Comparison of ENCODE assay signal across 23 cellular contexts in genomic region chr16:11625769-11626168, GRCh38. TPM values are rescaled to one million over a fixed set of nuclear protein-coding genes. Genes with fewer than 3 reads are reported as not detected.
DNase-seq lines count a peak whose midpoint lies in the region; ATAC-seq and TF ChIP-seq lines count a peak whose summit lies in the region.
"Had no signal": no experiment of that assay in that cellular context is flagged by ENCODE, and none has a peak within 500 bp of the region (broad histone marks: within the 10 kb centered on the region; RNA-seq: fewer than 3 reads in every experiment).

No MANE protein-coding gene starts in this region.

- H3K4me1 Mint-ChIP-seq in CD8-positive, alpha-beta T cell (ENCODE audit: low read depth): peaks cover 65% of the 10 kb centered on the region
- H3K4me1 Mint-ChIP-seq in activated T-helper 1 cell treated with anti-CD3 and anti-CD28 coated beads, Interleukin-12 subunit alpha, Interleukin-12 subunit beta, Interleukin-2, Interleukin-4 antibody, amounts not matched to agents 30 ng/mL and 10 ng/mL and 1 ng/mL, durations not matched to agents 14 hours and 24 hours and 36 hours (ENCODE audit: low read depth): peaks cover 36% of the 10 kb centered on the region

- no peaks in the 10 kb centered on the region for H3K9me3 Mint-ChIP-seq in CD8-positive, alpha-beta T cell
- H3K9me3 Mint-ChIP-seq in activated T-helper 1 cell treated with anti-CD3 and anti-CD28 coated beads, Interleukin-12 subunit alpha, Interleukin-12 subunit beta, Interleukin-2, Interleukin-4 antibody, amounts not matched to agents 30 ng/mL and 10 ng/mL and 1 ng/mL, durations not matched to agents 14 hours and 24 hours and 36 hours: no peaks in the 10 kb centered on the region
- H3K9me3 Mint-ChIP-seq: activated CD4-positive, alpha-beta T cell treated with anti-CD3 and anti-CD28 coated beads, Interleukin-2, amount 10 ng/mL, durations not matched to agents 24 days and 14 days; activated naive CD4-positive, alpha-beta T cell treated with anti-CD3 and anti-CD28 coated beads, Interleukin-2, amount 50 U/mL, for 24 hours; GM23338 had no signal

- H3K27me3 ChIP-seq in BLaER1 treated with 17β-estradiol and CSF1 and Interleukin-3, amounts not matched to agents 10 nM and 100 nM: no peaks in the 10 kb centered on the region
- no peaks in the 10 kb centered on the region for H3K27me3 ChIP-seq in CD8-positive, alpha-beta T cell (ENCODE audit: insufficient read depth, low read length)
- H3K27me3 ChIP-seq in neutrophil: no peaks in the 10 kb centered on the region
- no peaks in the 10 kb centered on the region for H3K27me3 ChIP-seq in body of pancreas
- H3K27me3 ChIP-seq in A673 (replicated peaks; ENCODE audit: insufficient read depth, low read depth, low read length, poor library complexity): no peaks in the 10 kb centered on the region
- H3K27me3 ChIP-seq: heart left ventricle, testis had no signal

- ATAC-seq in CD8-positive, alpha-beta T cell: no peak
- no peak for ATAC-seq in body of pancreas
- ATAC-seq in GM18511 (IDR thresholded peaks at IDR 0.05; ENCODE audit: unreplicated experiment): no peak
- ATAC-seq: activated CD8-positive, alpha-beta memory T cell treated with anti-CD3 and anti-CD28 coated beads, Interleukin-2, amount 10 ng/mL, durations not matched to agents 7 days and 5 days; GM23338; left cardiac atrium had no signal

- intact Hi-C loops in CD8-positive, alpha-beta T cell (cut with DNase I, micrococcal nuclease): no loop called here
- intact Hi-C loops in activated T-helper 1 cell treated with anti-CD3 and anti-CD28 coated beads, Interleukin-12 subunit alpha, Interleukin-12 subunit beta, Interleukin-2, Interleukin-4 antibody, amounts not matched to agents 30 ng/mL and 10 ng/mL and 1 ng/mL, durations not matched to agents 14 hours and 24 hours and 36 hours (cut with micrococcal nuclease): no loop called here
- intact Hi-C loops in body of pancreas (cut with DNase I): no loop called here
- intact Hi-C loops in A673 (cut with micrococcal nuclease; ENCODE audit: unreplicated experiment): no loop called here

- no peak for DNase-seq in CD8-positive, alpha-beta T cell
- no peak for DNase-seq in activated T-helper 1 cell treated with anti-CD3 and anti-CD28 coated beads, Interleukin-12 subunit alpha, Interleukin-12 subunit beta, Interleukin-2, Interleukin-4 antibody, amounts not matched to agents 30 ng/mL and 10 ng/mL and 1 ng/mL, durations not matched to agents 14 hours and 24 hours and 36 hours (ENCODE audit: low spot score)
- no peak for DNase-seq in body of pancreas
- DNase-seq in A673 (ENCODE audit: low spot score): no peak
- DNase-seq: activated CD4-positive, alpha-beta T cell treated with anti-CD3 and anti-CD28 coated beads, Interleukin-2, amount 10 ng/mL, durations not matched to agents 24 days and 14 days; activated CD8-positive, alpha-beta memory T cell treated with anti-CD3 and anti-CD28 coated beads, Interleukin-2, amount 10 ng/mL, durations not matched to agents 7 days and 5 days; DMS79; effector CD8-positive, alpha-beta T cell; erythroblast; foreskin fibroblast; heart left ventricle; left cardiac atrium; mesendoderm; NCI-H524 treated with DMSO at 0.1 percent for 48 hours; retina; stimulated activated CD4-positive, alpha-beta T cell treated with anti-CD3 and anti-CD28 coated beads, Interleukin-4, amount 100 ng/mL, for 24 hours; stimulated activated naive CD4-positive, alpha-beta T cell treated with Interleukin-2 at 50 U/mL for 16 hours; testis had no signal

- POLR2A ChIA-PET in CD8-positive, alpha-beta T cell (lab: Charles Lee): interaction anchor here (1.1 kb wide), 1 partner anchor 10 kb away, joined by 4 read pairs; no protein-coding TSS in a partner anchor
- POLR2A ChIA-PET in A673 (lab: Charles Lee; ENCODE audit: low non-redundant PET): no interaction called here

- H4K20me1 ChIP-seq in BLaER1 treated with 17β-estradiol and CSF1 and Interleukin-3, amounts not matched to agents 10 nM and 100 nM: no peaks in the 10 kb centered on the region; a peak in 1 of 22 replicates

- TF ChIP-seq POLR2A in body of pancreas (IDR thresholded peaks at IDR 0.05): no peak

- H3K4me3 ChIP-seq in BLaER1 treated with 17β-estradiol and CSF1 and Interleukin-3, amounts not matched to agents 10 nM and 100 nM: no peak overlapping the region
- no peak overlapping the region for H3K4me3 ChIP-seq in CD8-positive, alpha-beta T cell (ENCODE audit: low read depth, low read length)
- H3K4me3 ChIP-seq in neutrophil (ENCODE audit: low read depth in 1 of 2, low read length in 1 of 2) (peak overlapping the region; percentile 43 to 49), body of pancreas (no peak overlapping the region), A673 (ENCODE audit: low read depth, low read length, poor library complexity, severe bottlenecking) (no peak overlapping the region)
- H3K4me3 ChIP-seq: GM23338, heart left ventricle, testis had no signal

- peak overlapping the region; percentile 69 to 93 (median 87); a peak in 20 of 22 replicates for H3K27ac ChIP-seq in BLaER1 treated with 17β-estradiol and CSF1 and Interleukin-3, amounts not matched to agents 10 nM and 100 nM
- no peak overlapping the region for H3K27ac ChIP-seq in CD8-positive, alpha-beta T cell (ENCODE audit: low read depth, low read length)
- H3K27ac ChIP-seq in neutrophil (peak overlapping the region; percentile 100), body of pancreas (no peak overlapping the region), A673 (ENCODE audit: low read depth, low read length, poor library complexity, severe bottlenecking) (no peak overlapping the region)
- H3K27ac ChIP-seq: testis had no signal

- H3K4me1 ChIP-seq in BLaER1 treated with 17β-estradiol and CSF1 and Interleukin-3, amounts not matched to agents 10 nM and 100 nM: peaks cover 97 to 100% (median 100%) of the 10 kb centered on the region in 10 experiments
- H3K4me1 ChIP-seq in CD8-positive, alpha-beta T cell (ENCODE audit: insufficient read depth, low read length): peaks cover 66% of the 10 kb centered on the region
- H3K4me1 ChIP-seq in neutrophil (ENCODE audit: control insufficient read depth in 1 of 2, insufficient read depth in 1 of 2, low read depth in 1 of 2, low read length in 1 of 2): peaks cover 95% of the 10 kb centered on the region in 2 experiments
- peaks cover 15% of the 10 kb centered on the region for H3K4me1 ChIP-seq in body of pancreas
- no peaks in the 10 kb centered on the region for H3K4me1 ChIP-seq in A673 (ENCODE audit: insufficient read depth, low read length, poor library complexity, severe bottlenecking)

- peak overlapping the region; percentile 75 to 99 (median 96) for H3K4me2 ChIP-seq in BLaER1 treated with 17β-estradiol and CSF1 and Interleukin-3, amounts not matched to agents 10 nM and 100 nM
- H3K4me2 ChIP-seq: GM23338 had no signal

- BruUV-seq in A673 (replicated peaks; lab: Mats Ljungman, UMichigan): no TSS peak

- H3K9me3 ChIP-seq in BLaER1 treated with 17β-estradiol and CSF1 and Interleukin-3, amounts not matched to agents 10 nM and 100 nM (replicated peaks in 1 of 11): no peaks in the 10 kb centered on the region; a peak in 1 of 22 replicates
- no peaks in the 10 kb centered on the region for H3K9me3 ChIP-seq in CD8-positive, alpha-beta T cell (ENCODE audit: low read length)
- H3K9me3 ChIP-seq in neutrophil (no peaks in the 10 kb centered on the region), body of pancreas (no peaks in the 10 kb centered on the region), A673 (ENCODE audit: low read depth, low read length, poor library complexity, severe bottlenecking) (no peaks in the 10 kb centered on the region)
- H3K9me3 ChIP-seq: heart left ventricle, testis had no signal

- CTCF ChIA-PET in CD8-positive, alpha-beta T cell (lab: Charles Lee): interaction anchor here (5.5 kb wide), 1 partner anchor 16 kb away, joined by 34 read pairs; no protein-coding TSS in a partner anchor
- CTCF ChIA-PET in A673 (lab: Charles Lee): no interaction called here

- no peaks in the 10 kb centered on the region for H3K27me3 Mint-ChIP-seq in CD8-positive, alpha-beta T cell (ENCODE audit: low read depth)
- H3K27me3 Mint-ChIP-seq in activated T-helper 1 cell treated with anti-CD3 and anti-CD28 coated beads, Interleukin-12 subunit alpha, Interleukin-12 subunit beta, Interleukin-2, Interleukin-4 antibody, amounts not matched to agents 30 ng/mL and 10 ng/mL and 1 ng/mL, durations not matched to agents 14 hours and 24 hours and 36 hours (ENCODE audit: insufficient read depth): no peaks in the 10 kb centered on the region
- H3K27me3 Mint-ChIP-seq: activated CD4-positive, alpha-beta T cell treated with anti-CD3 and anti-CD28 coated beads, Interleukin-2, amount 10 ng/mL, durations not matched to agents 24 days and 14 days; activated CD8-positive, alpha-beta memory T cell treated with anti-CD3 and anti-CD28 coated beads, Interleukin-2, amount 10 ng/mL, durations not matched to agents 7 days and 5 days; activated naive CD4-positive, alpha-beta T cell treated with anti-CD3 and anti-CD28 coated beads, Interleukin-2, amount 50 U/mL, for 24 hours had no signal

- no peaks in the 10 kb centered on the region for H3K36me3 ChIP-seq in BLaER1 treated with 17β-estradiol and CSF1 and Interleukin-3, amounts not matched to agents 10 nM and 100 nM
- H3K36me3 ChIP-seq in CD8-positive, alpha-beta T cell (ENCODE audit: insufficient read depth, low read length): no peaks in the 10 kb centered on the region
- no peaks in the 10 kb centered on the region for H3K36me3 ChIP-seq in neutrophil
- H3K36me3 ChIP-seq in body of pancreas (replicated peaks in 1 of 2; ENCODE audit: insufficient read depth in 1 of 2, low read depth in 2 of 2): no peaks in the 10 kb centered on the region
- no peaks in the 10 kb centered on the region for H3K36me3 ChIP-seq in A673 (ENCODE audit: insufficient read depth, low read length, poor library complexity, severe bottlenecking)
- H3K36me3 ChIP-seq: heart left ventricle had no signal

- H3K27ac Mint-ChIP-seq in CD8-positive, alpha-beta T cell: peak overlapping the region; percentile 22
- peak overlapping the region; percentile 40 for H3K27ac Mint-ChIP-seq in activated T-helper 1 cell treated with anti-CD3 and anti-CD28 coated beads, Interleukin-12 subunit alpha, Interleukin-12 subunit beta, Interleukin-2, Interleukin-4 antibody, amounts not matched to agents 30 ng/mL and 10 ng/mL and 1 ng/mL, durations not matched to agents 14 hours and 24 hours and 36 hours
- H3K27ac Mint-ChIP-seq: activated CD4-positive, alpha-beta T cell treated with anti-CD3 and anti-CD28 coated beads, Interleukin-2, amount 10 ng/mL, durations not matched to agents 24 days and 14 days; activated CD8-positive, alpha-beta memory T cell treated with anti-CD3 and anti-CD28 coated beads, Interleukin-2, amount 10 ng/mL, durations not matched to agents 7 days and 5 days; activated naive CD4-positive, alpha-beta T cell treated with anti-CD3 and anti-CD28 coated beads, Interleukin-2, amount 50 U/mL, for 24 hours; GM23338 had no signal

- no peak for TF ChIP-seq CTCF in CD8-positive, alpha-beta T cell (IDR thresholded peaks at IDR 0.05)
- TF ChIP-seq CTCF in neutrophil (IDR thresholded peaks at IDR 0.05): no peak
- no peak for TF ChIP-seq CTCF in body of pancreas (IDR thresholded peaks at IDR 0.05)
- no peak for TF ChIP-seq CTCF in A673 (conservative IDR thresholded peaks at IDR 0.05; ENCODE audit: low read depth, low read length)

- peak overlapping the region in 8 of 11 experiments; percentile 1 to 66 (median 34); a peak in 7 of 22 replicates for H3K9ac ChIP-seq in BLaER1 treated with 17β-estradiol and CSF1 and Interleukin-3, amounts not matched to agents 10 nM and 100 nM

- H3K4me3 Mint-ChIP-seq in CD8-positive, alpha-beta T cell: no peak overlapping the region
- H3K4me3 Mint-ChIP-seq in activated T-helper 1 cell treated with anti-CD3 and anti-CD28 coated beads, Interleukin-12 subunit alpha, Interleukin-12 subunit beta, Interleukin-2, Interleukin-4 antibody, amounts not matched to agents 30 ng/mL and 10 ng/mL and 1 ng/mL, durations not matched to agents 14 hours and 24 hours and 36 hours: no peak overlapping the region
- H3K4me3 Mint-ChIP-seq: activated CD4-positive, alpha-beta T cell treated with anti-CD3 and anti-CD28 coated beads, Interleukin-2, amount 10 ng/mL, durations not matched to agents 24 days and 14 days; activated CD8-positive, alpha-beta memory T cell treated with anti-CD3 and anti-CD28 coated beads, Interleukin-2, amount 10 ng/mL, durations not matched to agents 7 days and 5 days; activated naive CD4-positive, alpha-beta T cell treated with anti-CD3 and anti-CD28 coated beads, Interleukin-2, amount 50 U/mL, for 24 hours; GM23338 had no signal

- no peaks in the 10 kb centered on the region for H3K36me3 Mint-ChIP-seq in CD8-positive, alpha-beta T cell
- peaks cover 8% of the 10 kb centered on the region for H3K36me3 Mint-ChIP-seq in activated T-helper 1 cell treated with anti-CD3 and anti-CD28 coated beads, Interleukin-12 subunit alpha, Interleukin-12 subunit beta, Interleukin-2, Interleukin-4 antibody, amounts not matched to agents 30 ng/mL and 10 ng/mL and 1 ng/mL, durations not matched to agents 14 hours and 24 hours and 36 hours (ENCODE audit: low read depth)
- H3K36me3 Mint-ChIP-seq: activated naive CD4-positive, alpha-beta T cell treated with anti-CD3 and anti-CD28 coated beads, Interleukin-2, amount 50 U/mL, for 24 hours had no signal

- WGBS in body of pancreas, 2 donors: 72 to 84% methylated on average over 4 of the region's 4 CpGs

RNA-seq across cellular contexts. Expression of gene LITAF, which starts 39.0 kb away (rescaled TPM):
- 100 to 1,000 TPM; 543 TPM for total RNA-seq in CD8-positive, alpha-beta T cell
- 197 and 199 TPM in 2 replicates for total RNA-seq in activated T-helper 1 cell treated with anti-CD3 and anti-CD28 coated beads, Interleukin-12 subunit alpha, Interleukin-12 subunit beta, Interleukin-2, Interleukin-4 antibody, amounts not matched to agents 30 ng/mL and 10 ng/mL and 1 ng/mL, durations not matched to agents 14 hours and 24 hours and 36 hours
- total RNA-seq in body of pancreas: 10 to 100 TPM; 24.9 to 25.7 TPM
- total RNA-seq in A673 (2021): 6.9 and 12.2 TPM in 2 replicates

RNA-seq across cellular contexts. Expression of gene SNN, which starts 42.5 kb away (rescaled TPM):
- 100 to 1,000 TPM; 105 to 107 TPM for total RNA-seq in CD8-positive, alpha-beta T cell
- total RNA-seq in activated T-helper 1 cell treated with anti-CD3 and anti-CD28 coated beads, Interleukin-12 subunit alpha, Interleukin-12 subunit beta, Interleukin-2, Interleukin-4 antibody, amounts not matched to agents 30 ng/mL and 10 ng/mL and 1 ng/mL, durations not matched to agents 14 hours and 24 hours and 36 hours: 7.3 and 7.9 TPM in 2 replicates
- 10 to 100 TPM in 1 of 2 donors, 1 to 10 TPM in 1; 7.5 to 10.9 TPM for total RNA-seq in body of pancreas
- 13.0 and 14.6 TPM in 2 replicates for total RNA-seq in A673 (2021)

Comparison
In these comparisons a context has a peak if more than half of its experiments do, and no peak if none do; other contexts are left out.
1. H3K27ac ChIP-seq: peak in BLaER1 treated with 17β-estradiol and CSF1 and Interleukin-3, amounts not matched to agents 10 nM and 100 nM (11 of 11) and neutrophil (single experiment); none in CD8-positive, alpha-beta T cell (single experiment), body of pancreas (0 of 4) and A673 (single experiment).
2. H3K4me3 ChIP-seq: peak in neutrophil (2 of 2); none in BLaER1 treated with 17β-estradiol and CSF1 and Interleukin-3, amounts not matched to agents 10 nM and 100 nM (0 of 10), CD8-positive, alpha-beta T cell (single experiment), body of pancreas (0 of 2) and A673 (single experiment).